2 cellular contexts compared by ENCODE assay signal in the genomic region with DNA sequence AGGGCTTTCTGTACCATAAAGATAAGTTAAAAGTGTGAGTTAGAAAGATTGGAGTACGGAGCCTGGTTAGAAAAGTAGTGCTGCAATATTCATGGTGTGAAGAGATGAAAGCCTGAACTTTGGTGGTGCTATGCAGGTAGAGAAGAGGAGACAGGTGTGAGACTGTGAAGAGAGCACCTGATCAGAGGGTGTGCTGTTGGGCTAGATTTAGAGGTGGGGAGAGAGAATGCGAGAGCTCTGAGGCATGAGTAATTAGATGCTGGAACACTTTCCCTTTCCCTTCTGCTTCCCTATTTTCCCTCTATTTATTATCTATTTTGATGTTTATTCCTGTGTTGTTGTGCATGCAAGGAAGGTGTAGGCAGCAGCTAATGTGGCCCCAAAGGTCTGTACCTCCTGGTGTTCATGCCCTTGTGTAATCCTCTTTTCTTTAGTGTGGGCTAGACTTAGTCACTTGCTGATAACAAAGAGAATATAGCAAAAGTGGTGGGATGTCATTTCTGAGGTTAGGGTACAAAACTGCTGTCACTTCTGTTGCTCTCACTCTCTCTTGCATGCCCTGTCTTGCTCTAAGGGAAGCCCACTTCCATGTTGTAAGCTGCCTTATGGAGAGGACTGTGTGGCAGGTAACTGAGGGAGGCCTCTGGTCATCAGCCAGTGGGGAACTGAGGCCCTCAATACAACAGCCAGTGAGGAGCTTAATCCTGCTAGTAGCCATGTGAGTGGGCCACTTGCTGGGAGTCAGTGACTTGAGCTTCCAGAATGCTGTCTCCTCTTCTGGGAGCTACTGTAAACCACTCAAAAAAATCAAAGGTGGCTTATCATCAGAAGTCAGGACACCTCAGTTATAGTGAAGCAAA.
TF ChIP-seq lines count a peak whose summit lies in the region.

No MANE protein-coding gene starts in this region.

TF ChIP-seq in IMR-90, 13 proteins besides CTCF, POLR2A, EP300 and RAD21:
- no peak for TF ChIP-seq RCOR1 (IDR thresholded peaks at IDR 0.05; ENCODE audit: insufficient replicate concordance, low read length)
- TF ChIP-seq ELK1 (IDR thresholded peaks at IDR 0.05; ENCODE audit: borderline replicate concordance, low read depth, low read length), result no peak
- no peak for TF ChIP-seq CHD1 (IDR thresholded peaks at IDR 0.05; ENCODE audit: low read depth, low read length)
- no peak for TF ChIP-seq RFX5 (IDR thresholded peaks at IDR 0.05; ENCODE audit: low read depth, low read length)
- no peak for TF ChIP-seq BHLHE40 (IDR thresholded peaks at IDR 0.05; ENCODE audit: low read depth, low read length)
- TF ChIP-seq MXI1 (IDR thresholded peaks at IDR 0.05; ENCODE audit: borderline replicate concordance, low read depth, low read length), result no peak
- TF ChIP-seq MAZ (IDR thresholded peaks at IDR 0.05; ENCODE audit: borderline replicate concordance, low read depth, low read length), result no peak
- TF ChIP-seq SMC3 (IDR thresholded peaks at IDR 0.05; ENCODE audit: low read depth, low read length), result no peak
- no peak for TF ChIP-seq FOS (IDR thresholded peaks at IDR 0.05; ENCODE audit: low read depth, low read length)
- TF ChIP-seq NFE2L2 (IDR thresholded peaks at IDR 0.05; ENCODE audit: low read depth, low read length), result no peak
- no peak for TF ChIP-seq USF2 (IDR thresholded peaks at IDR 0.05; ENCODE audit: low read depth, low read length)
- TF ChIP-seq MAFK (IDR thresholded peaks at IDR 0.05; ENCODE audit: low read depth, low read length), result no peak
- no peak for TF ChIP-seq CEBPB (IDR thresholded peaks at IDR 0.05; ENCODE audit: low read depth, low read length)

TF ChIP-seq in H1, 55 proteins besides CTCF, POLR2A, EP300 and RAD21:
- TF ChIP-seq TAF1 (IDR thresholded peaks at IDR 0.05; ENCODE audit: low read depth, low read length) (no peak), SAP30 (IDR thresholded peaks at IDR 0.05; ENCODE audit: insufficient read depth, insufficient replicate concordance, low read length) (no peak), GABPA (IDR thresholded peaks at IDR 0.05; ENCODE audit: borderline replicate concordance, insufficient read depth, low read length) (no peak), SRF (IDR thresholded peaks at IDR 0.05; ENCODE audit: low read depth, low read length) (no peak)
TF ChIP-seq in H1: peak in this region for 0.
